Comparison of ENCODE assay signal across 11 cellular contexts in the genomic region with DNA sequence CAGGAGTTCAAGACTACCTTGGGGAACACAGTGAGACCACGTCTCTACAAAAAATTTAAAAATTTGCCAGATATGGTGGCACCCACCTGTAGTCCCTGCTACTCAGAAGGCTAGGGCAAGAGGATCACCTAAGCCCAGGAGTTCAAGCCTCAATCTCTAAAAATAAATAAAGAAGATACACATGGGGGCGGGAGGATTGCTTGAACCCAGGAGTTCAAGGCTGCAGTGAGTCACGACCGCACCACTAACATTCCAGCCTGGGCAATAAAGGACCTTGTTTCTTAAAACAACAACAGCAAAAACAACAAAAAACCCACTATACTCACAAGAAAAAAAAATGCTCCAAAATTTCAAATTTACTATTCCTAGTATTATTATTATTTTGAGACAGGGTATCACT.
"Had no signal": no experiment of that assay in that cellular context is flagged by ENCODE, and none has a peak within 500 bp of the region (broad histone marks: within the 10 kb centered on the region; RNA-seq: fewer than 3 reads in every experiment).

No MANE protein-coding gene starts in this region.

- DNase-seq: GM23248, GOT3, H7, H9, HCEC 1CT, HFFc6 had no signal

- H3K9me3 ChIP-seq: HAP-1 had no signal

- H3K4me1 Mint-ChIP-seq: GM23338, H9 had no signal

- H3K4me3 Mint-ChIP-seq: GM23338, H9, HFFc6 had no signal

- H3K9ac ChIP-seq: GM23248 had no signal

- H2AFZ ChIP-seq: GM23248, GM23338 had no signal

- ATAC-seq: GM23338, HCT116 had no signal

- H3K9me3 Mint-ChIP-seq: GM23338, H9, HFFc6 had no signal

- H3K4me3 ChIP-seq: GM23248, GM23338, HAP-1 had no signal

- H3K4me2 ChIP-seq: GM23338 had no signal

- FAIRE-seq: H1, H54 had no signal

- H3K27ac ChIP-seq: GM23248 had no signal

- H3K4me1 ChIP-seq: HAP-1 had no signal

- H3K27ac Mint-ChIP-seq: GM23338, H9, HFFc6 had no signal
